In genomic region chr12:121238604-121239334, GRCh38 we compare ENCODE assay signal across 1 cellular context.
TF ChIP-seq lines count a peak whose summit lies in the region.

No MANE protein-coding gene starts in this region.

TF ChIP-seq in HEK293, 187 proteins besides CTCF, POLR2A, EP300 and RAD21 (continued from another document):
- TF ChIP-seq, protein P1, sequence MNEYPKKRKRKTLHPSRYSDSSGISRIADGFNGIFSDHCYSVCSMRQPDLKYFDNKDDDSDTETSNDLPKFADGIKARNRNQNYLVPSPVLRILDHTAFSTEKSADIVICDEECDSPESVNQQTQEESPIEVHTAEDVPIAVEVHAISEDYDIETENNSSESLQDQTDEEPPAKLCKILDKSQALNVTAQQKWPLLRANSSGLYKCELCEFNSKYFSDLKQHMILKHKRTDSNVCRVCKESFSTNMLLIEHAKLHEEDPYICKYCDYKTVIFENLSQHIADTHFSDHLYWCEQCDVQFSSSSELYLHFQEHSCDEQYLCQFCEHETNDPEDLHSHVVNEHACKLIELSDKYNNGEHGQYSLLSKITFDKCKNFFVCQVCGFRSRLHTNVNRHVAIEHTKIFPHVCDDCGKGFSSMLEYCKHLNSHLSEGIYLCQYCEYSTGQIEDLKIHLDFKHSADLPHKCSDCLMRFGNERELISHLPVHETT (tag by site-specific recombination; IDR thresholded peaks at IDR 0.05): no peak
- TF ChIP-seq ZNF621 (tag by site-specific recombination; IDR thresholded peaks at IDR 0.05) (no peak), ZBTB21 (tag by site-specific recombination; IDR thresholded peaks at IDR 0.05) (no peak), ZNF623 (tag by site-specific recombination; IDR thresholded peaks at IDR 0.05) (no peak), GLI2 (tag by site-specific recombination; IDR thresholded peaks at IDR 0.05; ENCODE audit: borderline replicate concordance, low read depth) (no peak), ZNF473 (tag by site-specific recombination; IDR thresholded peaks at IDR 0.05) (no peak), ZNF248 (tag by site-specific recombination; IDR thresholded peaks at IDR 0.05) (no peak), ZNF830 (tag by site-specific recombination; IDR thresholded peaks at IDR 0.05; ENCODE audit: low read depth) (no peak), ZNF521 (tag by site-specific recombination; IDR thresholded peaks at IDR 0.05) (no peak), ZNF394 (tag by site-specific recombination; IDR thresholded peaks at IDR 0.05; ENCODE audit: borderline replicate concordance) (no peak), ZNF335 (tag by site-specific recombination; conservative IDR thresholded peaks at IDR 0.05) (no peak), GLIS2 (tag by site-specific recombination; IDR thresholded peaks at IDR 0.05) (peak; percentile 38; the same call in 1 of the 2 replicates)
- TF ChIP-seq, protein P2, sequence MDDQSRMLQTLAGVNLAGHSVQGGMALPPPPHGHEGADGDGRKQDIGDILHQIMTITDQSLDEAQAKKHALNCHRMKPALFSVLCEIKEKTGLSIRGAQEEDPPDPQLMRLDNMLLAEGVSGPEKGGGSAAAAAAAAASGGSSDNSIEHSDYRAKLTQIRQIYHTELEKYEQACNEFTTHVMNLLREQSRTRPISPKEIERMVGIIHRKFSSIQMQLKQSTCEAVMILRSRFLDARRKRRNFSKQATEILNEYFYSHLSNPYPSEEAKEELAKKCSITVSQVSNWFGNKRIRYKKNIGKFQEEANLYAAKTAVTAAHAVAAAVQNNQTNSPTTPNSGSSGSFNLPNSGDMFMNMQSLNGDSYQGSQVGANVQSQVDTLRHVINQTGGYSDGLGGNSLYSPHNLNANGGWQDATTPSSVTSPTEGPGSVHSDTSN (CRISPR knock-in tag; IDR thresholded peaks at IDR 0.05): no peak
